ENCODE assay signal across 20 cellular contexts in the genomic region with DNA sequence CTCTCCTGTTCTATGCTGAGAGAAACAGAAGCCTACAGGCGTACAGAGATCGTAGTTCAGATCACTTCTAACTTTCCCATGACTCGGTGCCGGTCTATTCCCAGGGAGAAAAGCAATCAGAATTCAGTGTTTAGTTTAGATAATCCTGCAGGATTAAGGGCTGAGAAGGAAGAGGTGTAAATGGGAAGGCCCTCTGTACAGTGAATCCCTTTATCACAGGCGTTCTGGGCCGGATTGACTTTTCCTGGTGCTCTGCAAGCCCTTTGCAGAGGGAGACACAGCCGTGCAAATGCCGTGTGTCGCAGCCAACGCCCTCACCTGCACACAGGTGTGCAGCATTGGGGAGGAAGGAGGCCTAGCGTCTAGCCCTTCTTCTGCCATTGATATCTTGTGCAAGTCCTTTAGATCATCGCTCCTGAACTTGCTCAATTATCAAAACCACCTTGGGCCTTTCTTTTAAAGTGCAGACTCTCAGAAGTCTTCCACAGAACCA.
DNase-seq lines count a peak whose midpoint lies in the region; ATAC-seq and TF ChIP-seq lines count a peak whose summit lies in the region.
"Had no signal": no experiment of that assay in that cellular context is flagged by ENCODE, and none has a peak within 500 bp of the region (broad histone marks: within the 10 kb centered on the region; RNA-seq: fewer than 3 reads in every experiment).

No MANE protein-coding gene starts in this region.

- no peaks in the 10 kb centered on the region for H3K79me1 ChIP-seq in neuronal stem cell (ENCODE audit: low read depth, low read length)

- no peak overlapping the region for H2BK5ac ChIP-seq in neuronal stem cell (ENCODE audit: low read length)

- H2BK120ac ChIP-seq in neuronal stem cell (ENCODE audit: low read depth, low read length), result no peak overlapping the region

- POLR2A ChIA-PET in activated CD4-positive, alpha-beta memory T cell treated with anti-CD3 and anti-CD28 coated beads, Interleukin-2, amount 10 ng/mL, durations not matched to agents 7 days and 5 days (lab: Charles Lee), result no interaction called here

- no peak overlapping the region for H3K4ac ChIP-seq in neuronal stem cell (ENCODE audit: low read length)

- peaks cover 9% of the 10 kb centered on the region for H3K4me1 Mint-ChIP-seq in activated CD4-positive, alpha-beta memory T cell treated with anti-CD3 and anti-CD28 coated beads, Interleukin-2, amount 10 ng/mL, durations not matched to agents 7 days and 5 days

- H2AK5ac ChIP-seq in neuronal stem cell (ENCODE audit: low read depth, low read length), result no peak overlapping the region

- H2BK12ac ChIP-seq in neuronal stem cell (ENCODE audit: low read length), result no peak overlapping the region

- H3K27me3 Mint-ChIP-seq in activated CD4-positive, alpha-beta memory T cell treated with anti-CD3 and anti-CD28 coated beads, Interleukin-2, amount 10 ng/mL, durations not matched to agents 7 days and 5 days, result peaks cover 32% of the 10 kb centered on the region

- H2BK15ac ChIP-seq in neuronal stem cell (ENCODE audit: low read length), result no peak overlapping the region

- CTCF ChIA-PET in activated CD4-positive, alpha-beta memory T cell treated with anti-CD3 and anti-CD28 coated beads, Interleukin-2, amount 10 ng/mL, durations not matched to agents 7 days and 5 days (lab: Charles Lee), result no interaction called here

- no peak overlapping the region for H3K23ac ChIP-seq in neuronal stem cell (ENCODE audit: low read depth, low read length, poor library complexity)

- no peaks in the 10 kb centered on the region for H3K36me3 ChIP-seq in colonic mucosa
- H3K36me3 ChIP-seq in neuronal stem cell (replicated peaks in 1 of 2; ENCODE audit: control insufficient read depth in 2 of 2, insufficient read depth in 2 of 2, low read length in 2 of 2), result no peaks in the 10 kb centered on the region

- H2AFZ ChIP-seq in neuronal stem cell (ENCODE audit: low read length), result no peak overlapping the region
- H2AFZ ChIP-seq: PC-9 had no signal

- DNase-seq in NCI-H526 treated with DMSO at 0.1 percent for 48 hours (lab: John Stamatoyannopoulos, UW) (peak; percentile 96), colonic mucosa (peak; percentile 25), neuronal stem cell (ENCODE audit: low spot score) (no peak), NCI-H2196 (lab: John Stamatoyannopoulos, UW; ENCODE audit: unreplicated experiment) (no peak)
- DNase-seq in activated CD4-positive, alpha-beta memory T cell treated with anti-CD3 and anti-CD28 coated beads, Interleukin-2, amount 10 ng/mL, durations not matched to agents 7 days and 5 days, result no peak
- DNase-seq: CD4-positive, CD25-positive, alpha-beta regulatory T cell; COR-L47; DND-41; Karpas-422; MV-4-11; NCI-H1105 treated with DMSO at 0.1 percent for 48 hours; NCI-H2081; NCI-H2171 treated with DMSO at 0.1 percent for 48 hours; NCI-H446; NCI-H69; PC-9; RPMI8226 had no signal

- no peak overlapping the region for H3K27ac ChIP-seq in colonic mucosa
- H3K27ac ChIP-seq in neuronal stem cell (replicated peaks; ENCODE audit: low read length), result no peak overlapping the region
- H3K27ac ChIP-seq: A549, PC-9 had no signal

- no peak overlapping the region for H3K14ac ChIP-seq in neuronal stem cell (ENCODE audit: low read length)

- no peaks in the 10 kb centered on the region for H3K4me1 ChIP-seq in colonic mucosa
- H3K4me1 ChIP-seq in neuronal stem cell (ENCODE audit: control insufficient read depth in 2 of 2, insufficient read depth in 1 of 2, low read depth in 1 of 2, low read length in 2 of 2), result peaks cover 0 to 34% of the 10 kb centered on the region in 2 donors

- no peaks in the 10 kb centered on the region for H3K9me3 Mint-ChIP-seq in activated CD4-positive, alpha-beta memory T cell treated with anti-CD3 and anti-CD28 coated beads, Interleukin-2, amount 10 ng/mL, durations not matched to agents 7 days and 5 days
- H3K9me3 Mint-ChIP-seq: CD4-positive, CD25-positive, alpha-beta regulatory T cell had no signal

- H3K9ac ChIP-seq in colonic mucosa (ENCODE audit: low read depth in 2 of 2, low read length in 2 of 2) (no peak overlapping the region), neuronal stem cell (ENCODE audit: low read depth, low read length, poor library complexity) (no peak overlapping the region)

- intact Hi-C loops in colonic mucosa (cut with DNase I), result no loop called here

- no CpG with 5 or more reads among the region's 12 CpGs for WGBS in neuronal stem cell (ENCODE audit: extremely low coverage in 2 of 2, insufficient read length in 2 of 2, insufficient replicate concordance in 1 of 2), 2 donors

- H3K4me3 ChIP-seq in colonic mucosa (no peak overlapping the region), neuronal stem cell (ENCODE audit: low read length in 2 of 2) (no peak overlapping the region)
- H3K4me3 ChIP-seq: A549, PC-9 had no signal

- no peaks in the 10 kb centered on the region for H3K9me3 ChIP-seq in colonic mucosa
- peaks cover 0 to 2% of the 10 kb centered on the region in 2 donors for H3K9me3 ChIP-seq in neuronal stem cell (replicated peaks in 1 of 2; ENCODE audit: control insufficient read depth in 2 of 2, insufficient read depth in 1 of 2, low read depth in 1 of 2, low read length in 2 of 2)
- H3K9me3 ChIP-seq: A549 had no signal

- TF ChIP-seq CTCF in colonic mucosa (IDR thresholded peaks at IDR 0.05), result no peak

- no peak overlapping the region for H3K4me3 Mint-ChIP-seq in activated CD4-positive, alpha-beta memory T cell treated with anti-CD3 and anti-CD28 coated beads, Interleukin-2, amount 10 ng/mL, durations not matched to agents 7 days and 5 days
- H3K4me3 Mint-ChIP-seq: CD4-positive, CD25-positive, alpha-beta regulatory T cell had no signal

- H3K27me3 ChIP-seq in colonic mucosa, result no peaks in the 10 kb centered on the region
- H3K27me3 ChIP-seq in neuronal stem cell (ENCODE audit: control insufficient read depth in 3 of 3, insufficient read depth in 3 of 3, low read depth in 1 of 3, low read length in 3 of 3), result peaks cover 0 to 65% (median 0%) of the 10 kb centered on the region in 3 experiments

- no peak overlapping the region for H3K27ac Mint-ChIP-seq in activated CD4-positive, alpha-beta memory T cell treated with anti-CD3 and anti-CD28 coated beads, Interleukin-2, amount 10 ng/mL, durations not matched to agents 7 days and 5 days
- H3K27ac Mint-ChIP-seq: CD4-positive, CD25-positive, alpha-beta regulatory T cell had no signal

- peak overlapping the region; percentile 20 for H3K4me2 ChIP-seq in neuronal stem cell (ENCODE audit: insufficient read depth, low read length, poor library complexity, severe bottlenecking)
- H3K4me2 ChIP-seq: A549, PC-9 had no signal

- no peaks in the 10 kb centered on the region for H3K36me3 Mint-ChIP-seq in activated CD4-positive, alpha-beta memory T cell treated with anti-CD3 and anti-CD28 coated beads, Interleukin-2, amount 10 ng/mL, durations not matched to agents 7 days and 5 days (ENCODE audit: low read depth)
- H3K36me3 Mint-ChIP-seq: CD4-positive, CD25-positive, alpha-beta regulatory T cell had no signal

- ATAC-seq in GM18861 (IDR thresholded peaks at IDR 0.05; ENCODE audit: unreplicated experiment), result no peak
- no peak for ATAC-seq in GM21619 (IDR thresholded peaks at IDR 0.05; ENCODE audit: unreplicated experiment)
- ATAC-seq: A549 had no signal

- H4K91ac ChIP-seq in neuronal stem cell (ENCODE audit: low read depth, low read length, poor library complexity), result no peak overlapping the region

- peak overlapping the region; percentile 69 for H3K18ac ChIP-seq in neuronal stem cell (ENCODE audit: low read length)

- no peak overlapping the region for H4K8ac ChIP-seq in neuronal stem cell (ENCODE audit: low read depth, low read length)

Comparison
In these comparisons a context has a peak if more than half of its experiments do, and no peak if none do; other contexts are left out.
1. DNase-seq: peak in NCI-H526 treated with DMSO at 0.1 percent for 48 hours (single experiment) and colonic mucosa (single experiment); none in neuronal stem cell (single experiment), activated CD4-positive, alpha-beta memory T cell treated with anti-CD3 and anti-CD28 coated beads, Interleukin-2, amount 10 ng/mL, durations not matched to agents 7 days and 5 days (single experiment) and NCI-H2196 (single experiment).